1 cellular context compared by ENCODE assay signal in the genomic region with DNA sequence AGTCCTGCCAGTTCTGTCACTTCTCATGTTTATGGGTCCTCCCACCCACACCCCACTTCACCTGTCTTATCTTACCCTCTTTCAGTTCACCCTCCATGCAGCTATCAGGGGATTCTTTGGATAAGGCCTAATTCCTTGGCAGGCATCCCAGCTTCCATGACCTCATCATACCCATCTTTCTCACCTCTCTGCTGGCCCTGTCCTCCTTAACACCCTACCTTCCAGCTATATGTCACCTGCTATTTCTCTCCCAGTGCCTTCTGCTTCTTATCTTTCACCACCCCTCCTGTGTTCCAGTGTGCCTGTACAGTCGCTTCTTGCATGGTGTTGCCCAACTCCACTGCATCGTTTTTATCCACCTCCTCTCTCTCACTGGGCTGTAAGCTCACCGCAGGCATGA.
A peak's percentile ranks its signal among the peaks of the same experiment; 100 is the strongest.
TF ChIP-seq lines count a peak whose summit lies in the region.

No MANE protein-coding gene starts in this region.

TF ChIP-seq in K562, 482 proteins besides CTCF, POLR2A, EP300 and RAD21:
- TF ChIP-seq HNRNPLL (IDR thresholded peaks at IDR 0.05; ENCODE audit: low read depth, low read length, poor library complexity, severe bottlenecking) (no peak), NFIC (IDR thresholded peaks at IDR 0.05) (0 out of 2 replicates have a peak, but pooled peaks have one; percentile 21), CBFA2T3 (IDR thresholded peaks at IDR 0.05) (peak; percentile 11; the same call in 1 of the 2 replicates), FUS (optimal IDR thresholded peaks at IDR 0.05; ENCODE audit: low read depth, low read length) (no peak), ZBTB40 (IDR thresholded peaks at IDR 0.05) (no peak), ZBTB40 (CRISPR knock-in tag; IDR thresholded peaks at IDR 0.05) (no peak), DIDO1 (tag; IDR thresholded peaks at IDR 0.05; ENCODE audit: low read depth) (no peak), HNRNPK (IDR thresholded peaks at IDR 0.05; ENCODE audit: low read depth, low read length, poor library complexity, severe bottlenecking) (no peak)
